In the genomic region with DNA sequence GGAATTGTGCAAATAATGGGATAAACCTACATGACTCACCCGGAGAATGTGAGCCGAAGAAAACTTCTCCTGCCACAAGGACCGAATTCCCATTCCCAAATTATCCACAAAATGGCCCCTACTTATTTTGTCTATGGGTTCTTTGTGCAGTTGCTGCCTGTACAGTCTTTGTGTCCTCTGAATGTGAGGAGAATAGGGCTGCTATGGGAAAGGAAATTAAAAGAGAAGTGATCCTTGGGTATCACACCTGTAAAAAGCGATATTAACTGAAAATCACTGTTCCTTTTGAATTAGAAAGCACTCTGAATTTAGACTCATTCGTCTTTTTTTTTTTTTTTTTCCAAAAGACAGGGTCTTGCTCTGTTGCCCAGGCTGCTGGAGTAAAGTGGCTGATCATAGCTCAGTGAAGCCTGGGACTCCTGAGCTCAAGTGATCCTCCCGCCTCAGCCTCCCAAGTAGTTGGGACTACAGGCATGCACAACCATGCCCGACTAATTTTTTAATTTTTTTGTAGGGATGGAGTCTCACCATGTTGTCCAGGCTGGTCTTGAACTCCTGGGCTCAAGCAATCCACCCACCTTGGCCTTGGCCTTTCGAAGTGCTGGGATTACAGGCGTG, we compare ENCODE assay signal across 7 cellular contexts. TPM values are rescaled to one million over a fixed set of nuclear protein-coding genes. Genes with fewer than 3 reads are reported as not detected.
A peak's percentile ranks its signal among the peaks of the same experiment; 100 is the strongest.
DNase-seq lines count a peak whose midpoint lies in the region; ATAC-seq and TF ChIP-seq lines count a peak whose summit lies in the region.

No MANE protein-coding gene starts in this region.

- TF ChIP-seq EP300 in stomach (IDR thresholded peaks at IDR 0.05), result no peak

- peaks cover 22% of the 10 kb centered on the region for H3K4me1 Mint-ChIP-seq in activated CD8-positive, alpha-beta T cell treated with anti-CD3 and anti-CD28 coated beads for 36 hours (ENCODE audit: low read depth)

- no peak for TF ChIP-seq POLR2A in stomach (IDR thresholded peaks at IDR 0.05)

- H3K4me3 ChIP-seq in HUES6 (ENCODE audit: low read depth, low read length) (peak overlapping the region; percentile 52), iPS-18a (ENCODE audit: low read length) (peak overlapping the region; percentile 58), stomach (peak overlapping the region; percentile 40 to 50 (median 44))

- no peaks in the 10 kb centered on the region for H3K9me3 ChIP-seq in HUES6 (ENCODE audit: control insufficient read depth, insufficient read depth, low read depth, low read length)
- no peaks in the 10 kb centered on the region for H3K9me3 ChIP-seq in iPS-18a (ENCODE audit: control insufficient read depth, low read depth, low read length)
- H3K9me3 ChIP-seq in stomach, result no peaks in the 10 kb centered on the region

- H3K36me3 Mint-ChIP-seq in activated CD8-positive, alpha-beta T cell treated with anti-CD3 and anti-CD28 coated beads for 36 hours (ENCODE audit: low read depth), result no peaks in the 10 kb centered on the region

- DNase-seq in activated CD8-positive, alpha-beta T cell treated with anti-CD3 and anti-CD28 coated beads for 36 hours, result no peak
- DNase-seq in stomach (no peak), COR-L47 (lab: John Stamatoyannopoulos, UW) (no peak), activated gamma-delta T cell treated with Interleukin-2 at 50 U/mL for 16 hours (no peak), retina (no peak)

- no peak for TF ChIP-seq CTCF in activated CD8-positive, alpha-beta T cell treated with anti-CD3 and anti-CD28 coated beads for 36 hours (IDR thresholded peaks at IDR 0.05)
- no peak for TF ChIP-seq CTCF in stomach (IDR thresholded peaks at IDR 0.05)

- ATAC-seq in activated CD8-positive, alpha-beta T cell treated with anti-CD3 and anti-CD28 coated beads for 36 hours, result no peak

- peak overlapping the region; percentile 68 for H3K4me3 Mint-ChIP-seq in activated CD8-positive, alpha-beta T cell treated with anti-CD3 and anti-CD28 coated beads for 36 hours

- H3K27ac ChIP-seq in HUES6 (ENCODE audit: low read depth, low read length) (peak overlapping the region; percentile 82; the same call in 1 of the 2 replicates), iPS-18a (ENCODE audit: low read length) (peak overlapping the region; percentile 29), stomach (peak overlapping the region; percentile 90 to 98 (median 96))

- CTCF ChIA-PET in activated CD8-positive, alpha-beta T cell treated with anti-CD3 and anti-CD28 coated beads for 36 hours (lab: Charles Lee), result interaction anchor here (1.4 to 2.1 kb wide), 3 partner anchors 30 to 45 kb away, joined by 4 to 10 read pairs (median 5); partner anchors contain the start of gene CHD9

- intact Hi-C loops in activated CD8-positive, alpha-beta T cell treated with anti-CD3 and anti-CD28 coated beads for 36 hours (cut with micrococcal nuclease), result no loop called here
- intact Hi-C loops in stomach (cut with DNase I; ENCODE audit: low total_unique reads), result no loop called here

- H3K4me1 ChIP-seq in HUES6 (ENCODE audit: control insufficient read depth, insufficient read depth, low read length) (peaks cover 27% of the 10 kb centered on the region), iPS-18a (ENCODE audit: control insufficient read depth, low read depth, low read length) (peaks cover 29% of the 10 kb centered on the region), stomach (peaks cover 27 to 64% (median 45%) of the 10 kb centered on the region in 4 donors)

- no peaks in the 10 kb centered on the region for H3K9me3 Mint-ChIP-seq in activated CD8-positive, alpha-beta T cell treated with anti-CD3 and anti-CD28 coated beads for 36 hours

- H3K27ac Mint-ChIP-seq in activated CD8-positive, alpha-beta T cell treated with anti-CD3 and anti-CD28 coated beads for 36 hours, result no peak overlapping the region

- H3K36me3 ChIP-seq in HUES6 (ENCODE audit: control insufficient read depth, insufficient read depth, low read length) (no peaks in the 10 kb centered on the region), iPS-18a (ENCODE audit: control insufficient read depth, low read depth, low read length) (no peaks in the 10 kb centered on the region), stomach (no peaks in the 10 kb centered on the region)

- H3K27me3 Mint-ChIP-seq in activated CD8-positive, alpha-beta T cell treated with anti-CD3 and anti-CD28 coated beads for 36 hours, result no peaks in the 10 kb centered on the region

- 55 to 66% (median 60%) methylated on average over 9 of the region's 9 CpGs for WGBS in stomach, 5 donors

- no peaks in the 10 kb centered on the region for H3K27me3 ChIP-seq in HUES6 (ENCODE audit: control insufficient read depth, insufficient read depth, low read length)
- H3K27me3 ChIP-seq in iPS-18a (ENCODE audit: control insufficient read depth, insufficient read depth, low read length), result no peaks in the 10 kb centered on the region
- no peaks in the 10 kb centered on the region for H3K27me3 ChIP-seq in stomach

- peak overlapping the region; percentile 76 for H3K9ac ChIP-seq in HUES6 (ENCODE audit: low read length)
- H3K9ac ChIP-seq in iPS-18a (ENCODE audit: low read length), result peak overlapping the region; percentile 41

- POLR2A ChIA-PET in activated CD8-positive, alpha-beta T cell treated with anti-CD3 and anti-CD28 coated beads for 36 hours (lab: Charles Lee), result no interaction called here

RNA-seq across cellular contexts. Expression of gene CHD9, which starts 45.4 kb away (rescaled TPM):
- 10 to 100 TPM; 13.8 to 16.3 TPM for total RNA-seq in activated CD8-positive, alpha-beta T cell treated with anti-CD3 and anti-CD28 coated beads for 36 hours
- total RNA-seq in stomach, result 100 to 1,000 TPM in 2 of 5 donors, 10 to 100 TPM in 3; 26.6 to 224 (median 78.1) TPM
- 1 to 10 TPM; 8.1 to 9.7 (median 8.7) TPM for polyA plus RNA-seq in stomach

RNA-seq across cellular contexts. Expression of gene CHD9NB, which starts 47.5 kb away (rescaled TPM):
- under 1 TPM in 1 of 2 experiments, not detected in 1; 0.16 TPM for total RNA-seq in activated CD8-positive, alpha-beta T cell treated with anti-CD3 and anti-CD28 coated beads for 36 hours
- total RNA-seq in stomach, result 1 to 10 TPM in 1 of 5 donors, under 1 TPM in 3, not detected in 1; 0.58 to 8.2 (median 0.81) TPM
- polyA plus RNA-seq in stomach, result 1 to 10 TPM in 2 of 3 donors, under 1 TPM in 1; 0.93 to 1.7 (median 1.1) TPM

Comparison
In these comparisons a context has a peak if more than half of its experiments do, and no peak if none do; other contexts are left out.
1. H3K27ac ChIP-seq: peak in every context shown above with its lines; median percentile 96 in stomach; 82 in HUES6; 29 in iPS-18a.